In genomic region chr11:6608726-6609501, GRCh38 we compare ENCODE assay signal across 11 cellular contexts. TPM values are rescaled to one million over a fixed set of nuclear protein-coding genes. Genes with fewer than 3 reads are reported as not detected.
DNase-seq lines count a peak whose midpoint lies in the region; ATAC-seq and TF ChIP-seq lines count a peak whose summit lies in the region.
"Had no signal": no experiment of that assay in that cellular context is flagged by ENCODE, and none has a peak within 500 bp of the region (broad histone marks: within the 10 kb centered on the region; RNA-seq: fewer than 3 reads in every experiment).

No MANE protein-coding gene starts in this region.

- H3K79me2 ChIP-seq in mesendoderm (ENCODE audit: control insufficient read depth, insufficient read depth, low read length): peaks cover 36% of the 10 kb centered on the region

- TF ChIP-seq CTCF in tibial artery (IDR thresholded peaks at IDR 0.05): no peak

- no peaks in the 10 kb centered on the region for H3K27me3 ChIP-seq in mesendoderm (ENCODE audit: insufficient read depth, low read length, poor library complexity)
- H3K27me3 ChIP-seq in tibial artery: no peaks in the 10 kb centered on the region
- H3K27me3 ChIP-seq: suprapubic skin had no signal

- H3K27ac ChIP-seq in mesendoderm (ENCODE audit: low read depth, low read length) (no peak overlapping the region), tibial artery (peak overlapping the region; percentile 93 to 98)

- no peak overlapping the region for H4K5ac ChIP-seq in mesendoderm (ENCODE audit: low read length)

- H3K9ac ChIP-seq in mesendoderm (ENCODE audit: low read length): no peak overlapping the region

- H3K23ac ChIP-seq in mesendoderm (ENCODE audit: low read length): peak overlapping the region; percentile 20

- H3K4me3 Mint-ChIP-seq in activated naive CD4-positive, alpha-beta T cell treated with anti-CD3 and anti-CD28 coated beads, Interleukin-2, amount 50 U/mL, for 24 hours: no peak overlapping the region
- no peak overlapping the region for H3K4me3 Mint-ChIP-seq in activated CD8-positive, alpha-beta memory T cell treated with anti-CD3 and anti-CD28 coated beads, Interleukin-2, amount 10 ng/mL, durations not matched to agents 7 days and 5 days

- H3K4me1 ChIP-seq in mesendoderm (ENCODE audit: control insufficient read depth, low read depth, low read length) (peaks cover 9% of the 10 kb centered on the region), tibial artery (peaks cover 4 to 73% (median 60%) of the 10 kb centered on the region in 4 donors)

- no CpG with 5 or more reads among the region's 14 CpGs for WGBS in mesendoderm (ENCODE audit: extremely low coverage, insufficient coverage, low lambda C conversion rate)

- peaks cover 25% of the 10 kb centered on the region for H3K79me1 ChIP-seq in mesendoderm (ENCODE audit: low read length)

- no peak for ATAC-seq in activated CD8-positive, alpha-beta memory T cell treated with anti-CD3 and anti-CD28 coated beads, Interleukin-2, amount 10 ng/mL, durations not matched to agents 7 days and 5 days

- H2AK5ac ChIP-seq in mesendoderm (ENCODE audit: low read length): no peak overlapping the region

- H3K9me3 Mint-ChIP-seq in activated naive CD4-positive, alpha-beta T cell treated with anti-CD3 and anti-CD28 coated beads, Interleukin-2, amount 50 U/mL, for 24 hours: no peaks in the 10 kb centered on the region
- H3K9me3 Mint-ChIP-seq in activated CD8-positive, alpha-beta memory T cell treated with anti-CD3 and anti-CD28 coated beads, Interleukin-2, amount 10 ng/mL, durations not matched to agents 7 days and 5 days (ENCODE audit: low read depth): no peaks in the 10 kb centered on the region

- H3K56ac ChIP-seq in mesendoderm (ENCODE audit: low read length): no peak overlapping the region

- no peak for DNase-seq in activated naive CD4-positive, alpha-beta T cell (lab: John Stamatoyannopoulos, UW)
- DNase-seq in activated CD8-positive, alpha-beta memory T cell treated with anti-CD3 and anti-CD28 coated beads, Interleukin-2, amount 10 ng/mL, durations not matched to agents 7 days and 5 days: peak; percentile 38
- no peak for DNase-seq in mesendoderm
- DNase-seq in tibial artery: peak in 1 of 2 donors; percentile 79
- DNase-seq in RPMI8226: no peak
- no peak for DNase-seq in NAMALWA (ENCODE audit: low spot score)
- DNase-seq in NCI-H510A (lab: John Stamatoyannopoulos, UW): no peak
- DNase-seq: activated T-cell treated with anti-CD3 and anti-CD28 coated beads for 4 hours; stimulated activated CD4-positive, alpha-beta T cell treated with anti-CD3 and anti-CD28 coated beads, Interleukin-1b, Interleukin-23, amount 100 ng/mL, for 48 hours had no signal

- peaks cover 40% of the 10 kb centered on the region for H3K4me1 Mint-ChIP-seq in activated naive CD4-positive, alpha-beta T cell treated with anti-CD3 and anti-CD28 coated beads, Interleukin-2, amount 50 U/mL, for 24 hours
- peaks cover 53% of the 10 kb centered on the region for H3K4me1 Mint-ChIP-seq in activated CD8-positive, alpha-beta memory T cell treated with anti-CD3 and anti-CD28 coated beads, Interleukin-2, amount 10 ng/mL, durations not matched to agents 7 days and 5 days

- H3K36me3 Mint-ChIP-seq in activated naive CD4-positive, alpha-beta T cell treated with anti-CD3 and anti-CD28 coated beads, Interleukin-2, amount 50 U/mL, for 24 hours: peaks cover 15% of the 10 kb centered on the region
- H3K36me3 Mint-ChIP-seq in activated CD8-positive, alpha-beta memory T cell treated with anti-CD3 and anti-CD28 coated beads, Interleukin-2, amount 10 ng/mL, durations not matched to agents 7 days and 5 days: peaks cover 47% of the 10 kb centered on the region

- H2BK120ac ChIP-seq in mesendoderm (ENCODE audit: low read depth, low read length): no peak overlapping the region

- no peak overlapping the region for H3K4me3 ChIP-seq in mesendoderm (ENCODE audit: low read length)
- no peak overlapping the region for H3K4me3 ChIP-seq in tibial artery
- H3K4me3 ChIP-seq: suprapubic skin had no signal

- no peak overlapping the region for H2BK15ac ChIP-seq in mesendoderm (replicated peaks; ENCODE audit: low read depth)

- H3K4ac ChIP-seq in mesendoderm (ENCODE audit: low read depth, low read length): no peak overlapping the region

- CTCF ChIA-PET in activated CD8-positive, alpha-beta memory T cell treated with anti-CD3 and anti-CD28 coated beads, Interleukin-2, amount 10 ng/mL, durations not matched to agents 7 days and 5 days (lab: Charles Lee): interaction anchor here (1.3 to 3.3 kb wide), 2 partner anchors 65 to 74 kb away, joined by 3 to 18 read pairs; partner anchors contain the start of gene MRPL17

- intact Hi-C loops in tibial artery (cut with DNase I; ENCODE audit: low total_unique reads): loop anchor here (5.0 kb wide), 1 partner anchor 127 kb away; the partner anchor contains the start of genes ARFIP2 and TIMM10B

- no peaks in the 10 kb centered on the region for H3K27me3 Mint-ChIP-seq in activated naive CD4-positive, alpha-beta T cell treated with anti-CD3 and anti-CD28 coated beads, Interleukin-2, amount 50 U/mL, for 24 hours
- H3K27me3 Mint-ChIP-seq in activated CD8-positive, alpha-beta memory T cell treated with anti-CD3 and anti-CD28 coated beads, Interleukin-2, amount 10 ng/mL, durations not matched to agents 7 days and 5 days: no peaks in the 10 kb centered on the region

- no peak overlapping the region for H3K18ac ChIP-seq in mesendoderm (ENCODE audit: low read length)

- no peak overlapping the region for H3K4me2 ChIP-seq in mesendoderm (ENCODE audit: low read length)

- peaks cover 19% of the 10 kb centered on the region for H3K36me3 ChIP-seq in mesendoderm (ENCODE audit: control insufficient read depth, insufficient read depth, low read length)
- H3K36me3 ChIP-seq in tibial artery: peaks cover 36 to 42% (median 42%) of the 10 kb centered on the region in 3 donors

- H2BK5ac ChIP-seq in mesendoderm (ENCODE audit: low read length): no peak overlapping the region

- no peaks in the 10 kb centered on the region for H3K9me3 ChIP-seq in tibial artery
- H3K9me3 ChIP-seq: suprapubic skin had no signal

- H4K8ac ChIP-seq in mesendoderm (ENCODE audit: low read depth, low read length): no peak overlapping the region

- peak overlapping the region; percentile 75 for H3K27ac Mint-ChIP-seq in activated naive CD4-positive, alpha-beta T cell treated with anti-CD3 and anti-CD28 coated beads, Interleukin-2, amount 50 U/mL, for 24 hours
- peak overlapping the region; percentile 71 for H3K27ac Mint-ChIP-seq in activated CD8-positive, alpha-beta memory T cell treated with anti-CD3 and anti-CD28 coated beads, Interleukin-2, amount 10 ng/mL, durations not matched to agents 7 days and 5 days

RNA-seq across cellular contexts. Expression of gene TAF10, which starts 3.1 kb away (rescaled TPM):
- 100 to 1,000 TPM; 134 to 144 TPM for total RNA-seq in activated CD8-positive, alpha-beta memory T cell treated with anti-CD3 and anti-CD28 coated beads, Interleukin-2, amount 10 ng/mL, durations not matched to agents 7 days and 5 days
- polyA plus RNA-seq in mesendoderm (2013, experiment 1 of 2): 209 TPM
- 219 TPM for polyA plus RNA-seq in mesendoderm (2013, experiment 2 of 2)

RNA-seq across cellular contexts. Expression of gene ILK, which starts 5.3 kb away (rescaled TPM):
- 100 to 1,000 TPM; 151 to 161 TPM for total RNA-seq in activated CD8-positive, alpha-beta memory T cell treated with anti-CD3 and anti-CD28 coated beads, Interleukin-2, amount 10 ng/mL, durations not matched to agents 7 days and 5 days
- polyA plus RNA-seq in mesendoderm (2013, experiment 1 of 2): 164 TPM
- polyA plus RNA-seq in mesendoderm (2013, experiment 2 of 2): 171 TPM

RNA-seq across cellular contexts. Expression of gene RRP8, which starts 5.5 kb away (rescaled TPM):
- total RNA-seq in activated CD8-positive, alpha-beta memory T cell treated with anti-CD3 and anti-CD28 coated beads, Interleukin-2, amount 10 ng/mL, durations not matched to agents 7 days and 5 days: 10 to 100 TPM; 25.6 to 33.1 TPM
- 26.6 TPM for polyA plus RNA-seq in mesendoderm (2013, experiment 1 of 2)
- 28.9 TPM for polyA plus RNA-seq in mesendoderm (2013, experiment 2 of 2)

RNA-seq across cellular contexts. Expression of gene TPP1, which starts 10.3 kb away (rescaled TPM):
- 10 to 100 TPM; 76.8 to 79.3 TPM for total RNA-seq in activated CD8-positive, alpha-beta memory T cell treated with anti-CD3 and anti-CD28 coated beads, Interleukin-2, amount 10 ng/mL, durations not matched to agents 7 days and 5 days
- 28.7 TPM for polyA plus RNA-seq in mesendoderm (2013, experiment 1 of 2)
- 27.8 TPM for polyA plus RNA-seq in mesendoderm (2013, experiment 2 of 2)

RNA-seq across cellular contexts. Expression of gene DCHS1, which starts 46.7 kb away (rescaled TPM):
- under 1 TPM; 0.14 to 0.32 TPM for total RNA-seq in activated CD8-positive, alpha-beta memory T cell treated with anti-CD3 and anti-CD28 coated beads, Interleukin-2, amount 10 ng/mL, durations not matched to agents 7 days and 5 days
- polyA plus RNA-seq in mesendoderm (2013, experiment 1 of 2): 2.9 TPM
- polyA plus RNA-seq in mesendoderm (2013, experiment 2 of 2): 3.0 TPM
